Comparison of ENCODE assay signal across 20 cellular contexts in the genomic region with DNA sequence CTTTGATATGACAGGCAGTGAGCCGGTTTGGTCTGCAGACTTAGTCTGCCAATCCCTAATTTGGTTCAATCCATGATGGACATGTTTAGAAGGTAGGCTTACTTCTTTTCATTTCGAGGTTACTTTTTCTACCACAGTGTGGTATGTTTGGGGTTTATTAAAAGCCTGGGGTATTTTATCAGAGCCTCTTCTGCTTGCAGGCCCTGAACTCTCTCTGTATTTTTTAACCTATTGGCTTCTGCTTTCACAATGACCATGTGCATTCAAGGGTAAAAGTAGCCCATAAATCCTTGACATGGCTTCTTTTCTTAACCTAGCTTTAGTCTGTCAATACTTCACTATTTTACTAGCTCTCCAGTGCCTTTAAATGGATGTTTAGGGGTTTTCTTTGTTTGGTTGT.
DNase-seq lines count a peak whose midpoint lies in the region; ATAC-seq and TF ChIP-seq lines count a peak whose summit lies in the region.
"Had no signal": no experiment of that assay in that cellular context is flagged by ENCODE, and none has a peak within 500 bp of the region (broad histone marks: within the 10 kb centered on the region; RNA-seq: fewer than 3 reads in every experiment).

No MANE protein-coding gene starts in this region.

- H3K9me3 ChIP-seq in left lung: no peaks in the 10 kb centered on the region
- H3K9me3 ChIP-seq: ovary, sigmoid colon had no signal

- H3K4me3 ChIP-seq in left lung: no peak overlapping the region
- H3K4me3 ChIP-seq: ovary, sigmoid colon had no signal

- ATAC-seq in GM18505 (IDR thresholded peaks at IDR 0.05; ENCODE audit: unreplicated experiment): peak; percentile 57
- peak; percentile 33 for ATAC-seq in GM19468 (IDR thresholded peaks at IDR 0.05; ENCODE audit: extremely low read depth, unreplicated experiment)
- peak; percentile 59 for ATAC-seq in HG02885 (IDR thresholded peaks at IDR 0.05; ENCODE audit: poor library complexity, unreplicated experiment)
- ATAC-seq in left lung: no peak
- ATAC-seq in HG03439 (IDR thresholded peaks at IDR 0.05; ENCODE audit: unreplicated experiment): no peak
- ATAC-seq: activated T-cell treated with anti-CD3 and anti-CD28 coated beads, Interleukin-2, amount 50 U/mL, for 72 hours had no signal

- intact Hi-C loops in left lung (cut with DNase I): no loop called here

- TF ChIP-seq POLR2A in GM18505 (IDR thresholded peaks at IDR 0.05; ENCODE audit: borderline replicate concordance, extremely low read depth, insufficient read depth, insufficient read length): no peak

- DNase-seq in myocyte (ENCODE audit: low read depth) (peak; percentile 55), left lung (no peak), NCI-H146 treated with DMSO at 0.1 percent for 48 hours (lab: John Stamatoyannopoulos, UW; ENCODE audit: unreplicated experiment) (no peak), NCI-H446 treated with DMSO at 0.1 percent for 48 hours (lab: John Stamatoyannopoulos, UW) (no peak)
- DNase-seq: activated CD4-positive, CD25-positive, alpha-beta regulatory T cell; activated naive CD8-positive, alpha-beta T cell treated with anti-CD3 and anti-CD28 coated beads, Interleukin-2, amount 10 ng/mL, durations not matched to agents 7 days and 5 days; activated T-cell treated with anti-CD3 and anti-CD28 coated beads, Interleukin-2, amount 50 U/mL, for 72 hours; CD4-positive, CD25-positive, alpha-beta regulatory T cell; cortex of kidney; DMS79; hippocampal formation; islet precursor cell; NCI-H1417; ovary; sigmoid colon; stimulated activated CD4-positive, alpha-beta T cell treated with anti-CD3 and anti-CD28 coated beads, Interleukin-2, amount 100 ng/mL, for 24 hours had no signal

- H3K27me3 ChIP-seq in left lung: no peaks in the 10 kb centered on the region
- H3K27me3 ChIP-seq: ovary, sigmoid colon had no signal

- TF ChIP-seq CTCF in left lung (IDR thresholded peaks at IDR 0.05): no peak

- H3K36me3 ChIP-seq in left lung: no peaks in the 10 kb centered on the region
- H3K36me3 ChIP-seq: ovary, sigmoid colon had no signal

- no peaks in the 10 kb centered on the region for H3K4me1 ChIP-seq in left lung
- H3K4me1 ChIP-seq: sigmoid colon had no signal

- no peak overlapping the region for H3K27ac ChIP-seq in left lung
- H3K27ac ChIP-seq: ovary, sigmoid colon had no signal

Comparison
In these comparisons a context has a peak if more than half of its experiments do, and no peak if none do; other contexts are left out.
1. ATAC-seq: peak in GM18505 (single experiment), GM19468 (single experiment) and HG02885 (single experiment); none in left lung (single experiment) and HG03439 (single experiment).